Comparison of ENCODE assay signal across 2 cellular contexts in genomic region chr2:74059137-74059775, GRCh38.
TF ChIP-seq lines count a peak whose summit lies in the region.

No MANE protein-coding gene starts in this region.

TF ChIP-seq in K562, 482 proteins besides CTCF, POLR2A, EP300 and RAD21 (continued from another document):
- TF ChIP-seq ZNF583 (CRISPR knock-in tag; IDR thresholded peaks at IDR 0.05): no peak
- TF ChIP-seq RBM39 (optimal IDR thresholded peaks at IDR 0.05; ENCODE audit: low read depth, low read length): no peak

TF ChIP-seq in HepG2, 621 proteins besides CTCF, POLR2A, EP300 and RAD21 (continued from another document):
- TF ChIP-seq HMGXB3 (CRISPR knock-in tag; IDR thresholded peaks at IDR 0.05; ENCODE audit: borderline replicate concordance) (no peak), ERF (CRISPR knock-in tag; IDR thresholded peaks at IDR 0.05) (no peak)
